In genomic region chr7:112462236-112462635, GRCh38 we compare ENCODE assay signal across 10 cellular contexts. TPM values are rescaled to one million over a fixed set of nuclear protein-coding genes. Genes with fewer than 3 reads are reported as not detected.
DNase-seq lines count a peak whose midpoint lies in the region; ATAC-seq and TF ChIP-seq lines count a peak whose summit lies in the region.
"Had no signal": no experiment of that assay in that cellular context is flagged by ENCODE, and none has a peak within 500 bp of the region (broad histone marks: within the 10 kb centered on the region; RNA-seq: fewer than 3 reads in every experiment).

No MANE protein-coding gene starts in this region.

- no peak overlapping the region for H2BK5ac ChIP-seq in neuronal stem cell (ENCODE audit: low read length)

- peaks cover 0 to 16% (median 0%) of the 10 kb centered on the region in 4 donors for H3K4me1 ChIP-seq in right lobe of liver
- no peaks in the 10 kb centered on the region for H3K4me1 ChIP-seq in neuronal stem cell (ENCODE audit: control insufficient read depth in 2 of 2, insufficient read depth in 1 of 2, low read depth in 1 of 2, low read length in 2 of 2)
- H3K4me1 ChIP-seq: SJSA1 had no signal

- H3K9me3 ChIP-seq in right lobe of liver, result no peaks in the 10 kb centered on the region
- no peaks in the 10 kb centered on the region for H3K9me3 ChIP-seq in neuronal stem cell (replicated peaks in 1 of 2; ENCODE audit: control insufficient read depth in 2 of 2, insufficient read depth in 1 of 2, low read depth in 1 of 2, low read length in 2 of 2)
- H3K9me3 ChIP-seq: SJSA1 had no signal

- no peak overlapping the region for H3K23ac ChIP-seq in neuronal stem cell (ENCODE audit: low read depth, low read length, poor library complexity)

- H3K4me3 ChIP-seq in right lobe of liver (no peak overlapping the region), neuronal stem cell (ENCODE audit: low read length in 2 of 2) (no peak overlapping the region)
- H3K4me3 ChIP-seq: SJSA1 had no signal

- ATAC-seq in right lobe of liver, result peak; percentile 83 to 96 (median 94)
- ATAC-seq in HG03045 (IDR thresholded peaks at IDR 0.05; ENCODE audit: unreplicated experiment), result no peak

- H3K18ac ChIP-seq in neuronal stem cell (ENCODE audit: low read length), result no peak overlapping the region

- H2AFZ ChIP-seq in neuronal stem cell (ENCODE audit: low read length), result no peak overlapping the region

- no peak overlapping the region for H3K4me2 ChIP-seq in neuronal stem cell (ENCODE audit: insufficient read depth, low read length, poor library complexity, severe bottlenecking)

- no peak for TF ChIP-seq POLR2A in right lobe of liver (IDR thresholded peaks at IDR 0.05)

- no peaks in the 10 kb centered on the region for H3K27me3 ChIP-seq in right lobe of liver
- H3K27me3 ChIP-seq in neuronal stem cell (ENCODE audit: control insufficient read depth in 3 of 3, insufficient read depth in 3 of 3, low read depth in 1 of 3, low read length in 3 of 3), result no peaks in the 10 kb centered on the region
- H3K27me3 ChIP-seq: SJSA1 had no signal

- no peak overlapping the region for H2AK5ac ChIP-seq in neuronal stem cell (ENCODE audit: low read depth, low read length)

- H4K8ac ChIP-seq in neuronal stem cell (ENCODE audit: low read depth, low read length), result no peak overlapping the region

- H3K36me3 ChIP-seq in right lobe of liver (peaks cover 0 to 69% (median 29%) of the 10 kb centered on the region in 4 donors), neuronal stem cell (replicated peaks in 1 of 2; ENCODE audit: control insufficient read depth in 2 of 2, insufficient read depth in 2 of 2, low read length in 2 of 2) (peaks cover 16 to 100% of the 10 kb centered on the region in 2 donors)

- no peak overlapping the region for H2BK15ac ChIP-seq in neuronal stem cell (ENCODE audit: low read length)

- no peak overlapping the region for H3K9ac ChIP-seq in neuronal stem cell (ENCODE audit: low read depth, low read length, poor library complexity)

- H2BK120ac ChIP-seq in neuronal stem cell (ENCODE audit: low read depth, low read length), result no peak overlapping the region

- peak; percentile 64 for DNase-seq in AG09319 (ENCODE audit: extremely low read depth, low read depth)
- DNase-seq in NCI-H2029 (lab: John Stamatoyannopoulos, UW), result peak; percentile 42
- no peak for DNase-seq in caudate nucleus (lab: John Stamatoyannopoulos, UW)
- DNase-seq in right lobe of liver, result peak in 1 of 3 donors; percentile 65
- DNase-seq in activated gamma-delta T cell (lab: John Stamatoyannopoulos, UW), result no peak
- DNase-seq in neuronal stem cell (ENCODE audit: low spot score), result no peak
- DNase-seq in activated CD4-positive, alpha-beta T cell treated with anti-CD3 and anti-CD28 coated beads, Interleukin-2, amount 50 U/mL, for 4 hours, result no peak
- DNase-seq: cerebellar nuclear complex had no signal

- no peaks in the 10 kb centered on the region for H3K79me1 ChIP-seq in neuronal stem cell (ENCODE audit: low read depth, low read length)

- H4K91ac ChIP-seq in neuronal stem cell (ENCODE audit: low read depth, low read length, poor library complexity), result no peak overlapping the region

- H3K27ac ChIP-seq in caudate nucleus (ENCODE audit: low read depth, low read length) (peak overlapping the region; percentile 24), right lobe of liver (peak overlapping the region in 2 of 3 donors; percentile 5 to 35), neuronal stem cell (replicated peaks; ENCODE audit: low read length) (no peak overlapping the region)
- H3K27ac ChIP-seq: SJSA1 had no signal

- H2BK12ac ChIP-seq in neuronal stem cell (ENCODE audit: low read length), result no peak overlapping the region

- intact Hi-C loops in right lobe of liver (cut with DNase I), result no loop called here

- no peak overlapping the region for H3K4ac ChIP-seq in neuronal stem cell (ENCODE audit: low read length)

- no peak overlapping the region for H3K14ac ChIP-seq in neuronal stem cell (ENCODE audit: low read length)

- TF ChIP-seq CTCF in AG09319 (IDR thresholded peaks at IDR 0.05; ENCODE audit: low read depth, low read length) (no peak), right lobe of liver (IDR thresholded peaks at IDR 0.05) (no peak)

RNA-seq across cellular contexts. Expression of gene IFRD1, which starts 12.0 kb away (rescaled TPM):
- 10 to 100 TPM; 19.0 to 34.7 (median 28.2) TPM for total RNA-seq in right lobe of liver
- polyA plus RNA-seq in neuronal stem cell (2013, experiment 1 of 2), result 38.9 TPM
- polyA plus RNA-seq in neuronal stem cell (2013, experiment 2 of 2), result 38.4 TPM

RNA-seq across cellular contexts. Expression of gene LSMEM1, which starts 18.6 kb away (rescaled TPM):
- total RNA-seq in right lobe of liver, result 1 to 10 TPM in 5 of 6 experiments, under 1 TPM in 1; 0.81 to 5.0 (median 2.4) TPM
- polyA plus RNA-seq in neuronal stem cell (2013, experiment 1 of 2), result 0.67 TPM
- 0.53 TPM for polyA plus RNA-seq in neuronal stem cell (2013, experiment 2 of 2)

Comparison
In these comparisons a context has a peak if more than half of its experiments do, and no peak if none do; other contexts are left out.
1. DNase-seq: peak in AG09319 (single experiment) and NCI-H2029 (single experiment); none in caudate nucleus (0 of 61), activated gamma-delta T cell (single experiment), neuronal stem cell (single experiment) and activated CD4-positive, alpha-beta T cell treated with anti-CD3 and anti-CD28 coated beads, Interleukin-2, amount 50 U/mL, for 4 hours (0 of 2).